ENCODE assay signal across 26 cellular contexts in the genomic region with DNA sequence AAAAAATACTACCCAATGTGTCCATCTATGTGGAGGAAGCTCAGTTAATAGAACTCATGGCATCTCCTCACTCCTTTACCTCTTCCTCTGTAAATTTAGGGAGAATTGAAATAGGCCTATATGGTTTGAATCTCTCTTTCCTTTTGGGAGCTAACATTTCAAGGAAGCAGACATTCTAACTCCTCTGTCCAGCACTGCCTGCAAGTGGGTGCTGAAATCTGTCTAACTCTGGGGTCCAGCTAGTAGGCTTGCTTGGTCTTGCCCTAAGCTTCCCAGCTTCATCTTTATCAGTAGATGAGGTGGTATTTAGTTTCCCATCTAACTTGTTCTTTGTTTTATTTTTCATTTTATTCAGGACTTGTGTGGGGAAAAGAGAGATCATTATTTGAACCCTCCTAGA.
"Had no signal": no experiment of that assay in that cellular context is flagged by ENCODE, and none has a peak within 500 bp of the region (broad histone marks: within the 10 kb centered on the region; RNA-seq: fewer than 3 reads in every experiment).

No MANE protein-coding gene starts in this region.

- H3K4me2 ChIP-seq: hepatocyte had no signal

- H3K4me3 Mint-ChIP-seq: dendritic cell treated with granulocyte-macrophage colony-stimulating factor and Interleukin-4, amounts not matched to agents 40 ng/mL and 50 ng/mL, for 4 days; effector memory CD8-positive, alpha-beta T cell; endodermal cell had no signal

- H3K27ac ChIP-seq: colonic mucosa, coronary artery, dorsolateral prefrontal cortex, epithelial cell of prostate, esophagus muscularis mucosa, esophagus squamous epithelium, foreskin keratinocyte, gastrocnemius medialis, gastroesophageal sphincter, heart left ventricle, heart right ventricle, hepatocyte had no signal

- H3K36me3 ChIP-seq: colonic mucosa, esophagus muscularis mucosa, esophagus squamous epithelium, gastrocnemius medialis, gastroesophageal sphincter, heart left ventricle, heart right ventricle had no signal

- H3K27me3 ChIP-seq: colonic mucosa, dorsolateral prefrontal cortex, esophagus muscularis mucosa, esophagus squamous epithelium, foreskin keratinocyte, gastrocnemius medialis, gastroesophageal sphincter, heart left ventricle, heart right ventricle, hepatocyte had no signal

- H2AFZ ChIP-seq: hepatocyte had no signal

- H3K9me3 ChIP-seq: colonic mucosa, esophagus muscularis mucosa, esophagus squamous epithelium, gastrocnemius medialis, gastroesophageal sphincter, heart left ventricle, heart right ventricle had no signal

- H3K9me3 Mint-ChIP-seq: dendritic cell treated with granulocyte-macrophage colony-stimulating factor and Interleukin-4, amounts not matched to agents 40 ng/mL and 50 ng/mL, for 4 days; effector memory CD8-positive, alpha-beta T cell had no signal

- H3K27ac Mint-ChIP-seq: dendritic cell treated with granulocyte-macrophage colony-stimulating factor and Interleukin-4, amounts not matched to agents 40 ng/mL and 50 ng/mL, for 4 days; effector memory CD8-positive, alpha-beta T cell; endodermal cell had no signal

- H3K4me1 ChIP-seq: colonic mucosa, esophagus muscularis mucosa, esophagus squamous epithelium, foreskin keratinocyte, gastrocnemius medialis, gastroesophageal sphincter, heart right ventricle had no signal

- ATAC-seq: effector memory CD8-positive, alpha-beta T cell; esophagus mucosa; foreskin keratinocyte; gastrocnemius medialis; gastroesophageal sphincter; heart left ventricle; heart right ventricle had no signal

- H3K4me3 ChIP-seq: colonic mucosa, coronary artery, dorsolateral prefrontal cortex, esophagus muscularis mucosa, esophagus squamous epithelium, gastrocnemius medialis, gastroesophageal sphincter, heart left ventricle, heart right ventricle, hepatocyte had no signal

- H3K79me2 ChIP-seq: hepatocyte had no signal

- H3K27me3 Mint-ChIP-seq: dendritic cell treated with granulocyte-macrophage colony-stimulating factor and Interleukin-4, amounts not matched to agents 40 ng/mL and 50 ng/mL, for 4 days had no signal

- H3K4me1 Mint-ChIP-seq: endodermal cell had no signal

- DNase-seq: colonic mucosa; cortex of kidney; dermis blood vessel endothelial cell; dorsolateral prefrontal cortex; effector CD4-positive, alpha-beta T cell; effector CD8-positive, alpha-beta T cell; effector memory CD4-positive, alpha-beta T cell; effector memory CD8-positive, alpha-beta T cell; endodermal cell; erythroblast; esophagus squamous epithelium; foreskin fibroblast; foreskin keratinocyte; foreskin melanocyte; gastrocnemius medialis; glutamatergic neuron; head of caudate nucleus; heart left ventricle; heart right ventricle had no signal
